1 cellular context compared by ENCODE assay signal in the genomic region with DNA sequence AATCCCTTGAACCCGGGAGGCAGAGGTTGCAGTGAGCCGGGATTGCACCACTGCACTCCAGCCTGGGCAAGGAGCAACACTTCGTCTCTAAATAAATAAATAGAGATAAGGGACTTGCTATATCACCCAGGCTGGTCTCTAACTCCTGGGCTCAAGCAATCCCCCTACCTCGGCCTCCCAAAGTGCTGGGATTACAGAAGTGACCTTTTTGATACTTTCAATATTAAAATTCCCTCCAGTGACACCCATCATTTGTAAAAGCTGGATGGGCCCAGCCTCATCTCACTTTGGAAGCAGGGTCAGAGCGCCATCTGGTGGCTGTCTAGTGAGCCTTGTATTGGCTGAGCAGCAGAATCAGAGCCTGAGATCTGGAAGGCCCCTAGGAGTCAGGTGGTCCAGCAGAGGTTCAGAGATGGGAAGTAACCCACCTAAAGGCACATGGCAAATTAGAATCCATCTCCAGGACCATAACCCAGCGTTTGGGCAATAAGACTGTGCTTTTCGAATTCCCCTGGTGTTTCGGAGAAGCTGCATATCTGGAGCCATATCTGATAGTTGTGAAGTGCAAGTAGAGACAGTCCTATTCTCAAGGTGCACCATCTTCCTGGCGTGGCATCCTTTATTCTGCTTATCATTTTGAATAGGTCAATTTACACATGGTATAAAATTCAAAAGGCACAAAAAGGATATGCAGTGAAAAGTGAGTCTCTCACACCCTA.
TF ChIP-seq lines count a peak whose summit lies in the region.

No MANE protein-coding gene starts in this region.

TF ChIP-seq in WTC11, 78 proteins besides CTCF, POLR2A, EP300 and RAD21:
- TF ChIP-seq AR (CRISPR knock-in tag; IDR thresholded peaks at IDR 0.05) (no peak), MYBL2 (CRISPR knock-in tag; IDR thresholded peaks at IDR 0.05) (no peak), CREM (CRISPR knock-in tag; IDR thresholded peaks at IDR 0.05) (no peak), ZNF138 (CRISPR knock-in tag; conservative IDR thresholded peaks at IDR 0.05) (no peak), FOXP4 (CRISPR knock-in tag; IDR thresholded peaks at IDR 0.05) (no peak), ETV6 (CRISPR knock-in tag; IDR thresholded peaks at IDR 0.05) (no peak), ERG (CRISPR knock-in tag; IDR thresholded peaks at IDR 0.05) (no peak), GTF2I (CRISPR knock-in tag; conservative IDR thresholded peaks at IDR 0.05) (no peak), ZNF671 (CRISPR knock-in tag; IDR thresholded peaks at IDR 0.05) (no peak), ZNF423 (CRISPR knock-in tag; IDR thresholded peaks at IDR 0.05) (no peak), NR3C1 (CRISPR knock-in tag; conservative IDR thresholded peaks at IDR 0.05; ENCODE audit: low read depth) (no peak), MLX (CRISPR knock-in tag; IDR thresholded peaks at IDR 0.05) (no peak), TCF7 (CRISPR knock-in tag; IDR thresholded peaks at IDR 0.05; ENCODE audit: low read depth) (no peak), TEAD4 (CRISPR knock-in tag; IDR thresholded peaks at IDR 0.05) (no peak)
- TF ChIP-seq, protein P1, sequence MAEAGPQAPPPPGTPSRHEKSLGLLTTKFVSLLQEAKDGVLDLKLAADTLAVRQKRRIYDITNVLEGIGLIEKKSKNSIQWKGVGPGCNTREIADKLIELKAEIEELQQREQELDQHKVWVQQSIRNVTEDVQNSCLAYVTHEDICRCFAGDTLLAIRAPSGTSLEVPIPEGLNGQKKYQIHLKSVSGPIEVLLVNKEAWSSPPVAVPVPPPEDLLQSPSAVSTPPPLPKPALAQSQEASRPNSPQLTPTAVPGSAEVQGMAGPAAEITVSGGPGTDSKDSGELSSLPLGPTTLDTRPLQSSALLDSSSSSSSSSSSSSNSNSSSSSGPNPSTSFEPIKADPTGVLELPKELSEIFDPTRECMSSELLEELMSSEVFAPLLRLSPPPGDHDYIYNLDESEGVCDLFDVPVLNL (CRISPR knock-in tag; IDR thresholded peaks at IDR 0.05; ENCODE audit: borderline replicate concordance, low read depth): no peak
- TF ChIP-seq, protein P2, sequence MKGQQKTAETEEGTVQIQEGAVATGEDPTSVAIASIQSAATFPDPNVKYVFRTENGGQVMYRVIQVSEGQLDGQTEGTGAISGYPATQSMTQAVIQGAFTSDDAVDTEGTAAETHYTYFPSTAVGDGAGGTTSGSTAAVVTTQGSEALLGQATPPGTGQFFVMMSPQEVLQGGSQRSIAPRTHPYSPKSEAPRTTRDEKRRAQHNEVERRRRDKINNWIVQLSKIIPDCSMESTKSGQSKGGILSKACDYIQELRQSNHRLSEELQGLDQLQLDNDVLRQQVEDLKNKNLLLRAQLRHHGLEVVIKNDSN (CRISPR knock-in tag; IDR thresholded peaks at IDR 0.05): no peak
- TF ChIP-seq, protein P3, sequence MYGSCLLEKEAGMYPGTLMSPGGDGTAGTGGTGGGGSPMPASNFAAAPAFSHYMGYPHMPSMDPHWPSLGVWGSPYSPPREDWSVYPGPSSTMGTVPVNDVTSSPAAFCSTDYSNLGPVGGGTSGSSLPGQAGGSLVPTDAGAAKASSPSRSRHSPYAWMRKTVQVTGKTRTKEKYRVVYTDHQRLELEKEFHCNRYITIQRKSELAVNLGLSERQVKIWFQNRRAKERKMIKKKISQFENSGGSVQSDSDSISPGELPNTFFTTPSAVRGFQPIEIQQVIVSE (CRISPR knock-in tag; IDR thresholded peaks at IDR 0.05; ENCODE audit: borderline replicate concordance): no peak
TF ChIP-seq in WTC11: peak in this region for 0.
